Comparison of ENCODE assay signal across 21 cellular contexts in the genomic region with DNA sequence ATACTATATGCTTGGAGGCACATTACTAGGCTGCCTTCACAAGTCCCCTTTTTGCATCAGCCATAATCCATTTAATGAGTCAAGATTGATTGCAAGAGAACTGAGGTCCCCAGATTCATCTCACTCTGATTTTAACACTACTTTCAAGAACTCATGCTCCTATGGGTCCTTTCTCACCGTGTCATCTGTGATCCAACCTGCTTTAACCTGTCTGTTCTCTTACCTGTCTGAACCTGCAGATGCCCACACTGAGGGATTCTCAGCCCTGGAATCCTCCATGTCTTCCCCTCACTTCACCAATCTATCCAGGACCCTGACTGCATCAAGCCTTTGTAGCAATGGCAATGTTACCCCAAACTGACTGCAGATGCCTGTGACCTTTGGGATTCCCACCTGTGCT. TPM values are rescaled to one million over a fixed set of nuclear protein-coding genes. Genes with fewer than 3 reads are reported as not detected.
DNase-seq lines count a peak whose midpoint lies in the region; FAIRE-seq and TF ChIP-seq lines count a peak whose summit lies in the region.
"Had no signal": no experiment of that assay in that cellular context is flagged by ENCODE, and none has a peak within 500 bp of the region (broad histone marks: within the 10 kb centered on the region; RNA-seq: fewer than 3 reads in every experiment).

No MANE protein-coding gene starts in this region.

- H3K4me3 ChIP-seq in bronchial epithelial cell (ENCODE audit: low read depth, low read length) (no peak overlapping the region), keratinocyte (ENCODE audit: control insufficient read depth in 2 of 3, extremely low read depth in 1 of 3, insufficient read depth in 2 of 3, low read depth in 1 of 3, low read length in 3 of 3) (no peak overlapping the region)
- H3K4me3 ChIP-seq: GM12878 had no signal

- peak; percentile 1 for DNase-seq in NCI-H82 treated with DMSO at 0.1 percent for 48 hours (lab: John Stamatoyannopoulos, UW; ENCODE audit: unreplicated experiment)
- DNase-seq in bronchial epithelial cell (ENCODE audit: low read depth) = peak; percentile 75
- no peak for DNase-seq in keratinocyte (ENCODE audit: low read depth, low spot score)
- DNase-seq in ecto neural progenitor cell (ENCODE audit: low spot score) = no peak
- no peak for DNase-seq in activated T-cell treated with anti-CD3 and anti-CD28 coated beads, Interleukin-2, amount 50 U/mL, for 1 hour
- DNase-seq in NCI-H1694 treated with DMSO at 0.1 percent for 48 hours (lab: John Stamatoyannopoulos, UW) = no peak
- DNase-seq: ACHN; BE2C; C1 segment of cervical spinal cord; CD4-positive, CD25-positive, alpha-beta regulatory T cell; CD8-positive, alpha-beta memory T cell; COR-L47; DMS 273 treated with DMSO at 0.1 percent for 48 hours; DMS53; DND-41; EL; H9 had no signal

- H3K36me3 ChIP-seq in bronchial epithelial cell (ENCODE audit: control insufficient read depth, insufficient read depth, low read length) = no peaks in the 10 kb centered on the region
- H3K36me3 ChIP-seq in keratinocyte (ENCODE audit: control insufficient read depth in 2 of 2, extremely low read depth in 1 of 2, insufficient read depth in 2 of 2, low read length in 2 of 2) = no peaks in the 10 kb centered on the region
- H3K36me3 ChIP-seq: BE2C had no signal

- no peak overlapping the region for H3K9ac ChIP-seq in keratinocyte (ENCODE audit: control insufficient read depth, extremely low read depth, insufficient read depth, low read length)

- H3K27me3 ChIP-seq in bronchial epithelial cell (ENCODE audit: control insufficient read depth, insufficient read depth, low read length) (no peaks in the 10 kb centered on the region), keratinocyte (ENCODE audit: control insufficient read depth, extremely low read depth, insufficient read depth, low read length) (peaks cover 13% of the 10 kb centered on the region)

- TF ChIP-seq CTCF in bronchial epithelial cell (IDR thresholded peaks at IDR 0.05; ENCODE audit: insufficient read depth, low read length, severe bottlenecking) = no peak
- no peak for TF ChIP-seq CTCF in keratinocyte (optimal IDR thresholded peaks at IDR 0.05 in 1 of 3, IDR thresholded peaks at IDR 0.05 in 1 of 3, conservative IDR thresholded peaks at IDR 0.05 in 1 of 3; ENCODE audit: extremely low read depth in 1 of 3, insufficient read depth in 2 of 3, low read length in 3 of 3)

- no peaks in the 10 kb centered on the region for H3K79me2 ChIP-seq in keratinocyte (ENCODE audit: control insufficient read depth, insufficient read depth, low read length)

- peaks cover 2% of the 10 kb centered on the region for H3K9me3 ChIP-seq in keratinocyte (ENCODE audit: control insufficient read depth, low read depth, low read length)
- H3K9me3 ChIP-seq: BE2C had no signal

- dilution Hi-C loops in keratinocyte (cut with MboI; ENCODE audit: extremely low pct_ligation_motif_present, low sequenced_read_pairs) = no loop called here

- H3K27ac ChIP-seq in keratinocyte (ENCODE audit: control insufficient read depth, insufficient read depth, low read length) = no peak overlapping the region

- no peak overlapping the region for H2AFZ ChIP-seq in keratinocyte (ENCODE audit: control insufficient read depth, low read length)

- H3K4me2 ChIP-seq in keratinocyte (ENCODE audit: control insufficient read depth, extremely low read depth, insufficient read depth, low read depth, low read length) = peak overlapping the region; percentile 34

- H3K9me1 ChIP-seq in keratinocyte (ENCODE audit: control insufficient read depth, extremely low read depth, insufficient read depth, low read length) = no peaks in the 10 kb centered on the region

- FAIRE-seq in bronchial epithelial cell (lab: Jason Lieb, UNC) (no peak), keratinocyte (lab: Jason Lieb, UNC) (peak; percentile 85)
- FAIRE-seq: A204.1, GM12878, H1, HepG2 had no signal

- no peaks in the 10 kb centered on the region for H4K20me1 ChIP-seq in keratinocyte (ENCODE audit: control insufficient read depth, extremely low read depth, insufficient read depth, low read length)

- peaks cover 9% of the 10 kb centered on the region for H3K4me1 ChIP-seq in keratinocyte (ENCODE audit: control insufficient read depth, extremely low read depth, insufficient read depth, low read length)
- H3K4me1 ChIP-seq: BE2C had no signal

RNA-seq across cellular contexts. Expression of a gene that starts 25.8 kb away (rescaled TPM):
- 62.9 and 67.9 TPM in 2 replicates for total RNA-seq in bronchial epithelial cell
- 27.0 to 33.3 TPM (median 30.9 TPM) in 3 replicates for polyA plus RNA-seq in keratinocyte
- 25.9 TPM for polyA plus RNA-seq in keratinocyte (2011; ENCODE audit: low read depth)
- polyA plus RNA-seq in keratinocyte (2011; cell fraction: cytosol; rRNA removed) = 21.4 and 34.2 TPM in 2 replicates
- polyA plus RNA-seq in keratinocyte (2011; cell fraction: nucleus; rRNA removed) = 30.0 and 37.8 TPM in 2 replicates
- 28.3 and 48.5 TPM in 2 replicates for polyA plus RNA-seq in keratinocyte (2012; ENCODE audit: low replicate concordance)
- 21.7 to 25.8 TPM (median 24.0 TPM) in 3 replicates for polyA minus RNA-seq in keratinocyte
- polyA minus RNA-seq in keratinocyte (2011; cell fraction: cytosol; rRNA and poly(A)+ RNA removed) = 16.3 TPM
- polyA minus RNA-seq in keratinocyte (2011; cell fraction: nucleus; rRNA and poly(A)+ RNA removed) = 14.7 and 16.8 TPM in 2 replicates

Comparison
In these comparisons a context has a peak if more than half of its experiments do, and no peak if none do; other contexts are left out.
1. DNase-seq: peak in NCI-H82 treated with DMSO at 0.1 percent for 48 hours (single experiment) and bronchial epithelial cell (single experiment); none in keratinocyte (single experiment), ecto neural progenitor cell (single experiment), activated T-cell treated with anti-CD3 and anti-CD28 coated beads, Interleukin-2, amount 50 U/mL, for 1 hour (single experiment) and NCI-H1694 treated with DMSO at 0.1 percent for 48 hours (single experiment).